13 cellular contexts compared by ENCODE assay signal in the genomic region with DNA sequence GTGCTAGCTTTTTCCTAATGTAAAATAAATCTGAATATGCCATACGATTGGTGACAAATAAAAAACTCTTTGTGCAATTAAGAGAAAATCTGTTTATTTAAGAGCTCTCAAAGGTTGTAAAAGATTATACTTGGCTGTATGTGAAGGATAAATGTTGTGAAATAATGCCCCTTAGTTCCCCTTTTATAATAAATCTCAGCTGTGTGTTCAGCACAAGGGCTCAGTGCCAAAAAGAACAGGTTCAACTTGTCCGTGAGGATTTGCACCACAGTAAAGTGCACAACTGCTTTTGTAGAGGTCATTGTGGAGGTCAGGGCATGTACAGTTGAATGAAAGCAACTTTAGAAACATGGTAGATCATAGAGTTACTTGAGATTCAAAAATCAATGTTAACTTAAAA.
DNase-seq lines count a peak whose midpoint lies in the region; ATAC-seq, FAIRE-seq and TF ChIP-seq lines count a peak whose summit lies in the region.
"Had no signal": no experiment of that assay in that cellular context is flagged by ENCODE, and none has a peak within 500 bp of the region (broad histone marks: within the 10 kb centered on the region; RNA-seq: fewer than 3 reads in every experiment).

No MANE protein-coding gene starts in this region.

- no peaks in the 10 kb centered on the region for H3K79me2 ChIP-seq in endothelial cell of umbilical vein (ENCODE audit: control insufficient read depth, insufficient read depth, low read length)

- H3K4me3 ChIP-seq in endothelial cell of umbilical vein (replicated peaks in 1 of 3; ENCODE audit: insufficient read depth in 1 of 3, low read depth in 1 of 3, low read length in 3 of 3) (no peak overlapping the region), pancreas (no peak overlapping the region)
- H3K4me3 ChIP-seq: neural progenitor cell had no signal

- no peak for TF ChIP-seq CTCF in endothelial cell of umbilical vein (IDR thresholded peaks at IDR 0.05; ENCODE audit: extremely low read depth in 1 of 2, insufficient read depth in 1 of 2, low read depth in 1 of 2, low read length in 2 of 2)
- TF ChIP-seq CTCF in pancreas (IDR thresholded peaks at IDR 0.05), result no peak
- TF ChIP-seq CTCF in CD14-positive monocyte (IDR thresholded peaks at IDR 0.05), result no peak

- H2AFZ ChIP-seq in endothelial cell of umbilical vein (ENCODE audit: low read depth, low read length), result no peak overlapping the region
- H2AFZ ChIP-seq: neural progenitor cell had no signal

- H3K36me3 Mint-ChIP-seq in CD14-positive monocyte, result peaks cover 2 to 4% of the 10 kb centered on the region in 2 donors
- peaks cover 10% of the 10 kb centered on the region for H3K36me3 Mint-ChIP-seq in activated naive CD4-positive, alpha-beta T cell treated with anti-CD3 and anti-CD28 coated beads for 36 hours (ENCODE audit: low read depth)

- DNase-seq in DMS153 treated with DMSO at 0.1 percent for 48 hours (lab: John Stamatoyannopoulos, UW; ENCODE audit: unreplicated experiment) (peak; percentile 12), NCI-H1436 treated with DMSO at 0.1 percent for 48 hours (lab: John Stamatoyannopoulos, UW) (peak; percentile 13), endothelial cell of umbilical vein (ENCODE audit: low read depth, low spot score) (peak; percentile 42), pancreas (peak in 3 of 6 donors; percentile 35 to 60 (median 55)), CD14-positive monocyte (ENCODE audit: low spot score) (no peak), SKM-1 treated with dmso at 0.1 percent for 144 hours (lab: John Stamatoyannopoulos, UW; ENCODE audit: unreplicated experiment) (no peak)
- no peak for DNase-seq in stimulated activated CD4-positive, alpha-beta T cell treated with anti-CD3 and anti-CD28 coated beads, Interleukin-1b, Interleukin-23, amount 100 ng/mL, for 48 hours
- DNase-seq in activated naive CD4-positive, alpha-beta T cell treated with anti-CD3 and anti-CD28 coated beads for 36 hours, result no peak
- DNase-seq: activated naive CD4-positive, alpha-beta T cell treated with anti-CD3 and anti-CD28 coated beads, Interleukin-2, amount 10 ng/mL, durations not matched to agents 7 days and 5 days; CD4-positive, alpha-beta T cell; stimulated activated CD8-positive, alpha-beta memory T cell treated with anti-CD3 and anti-CD28 coated beads, Interleukin-4, amount 100 ng/mL, for 48 hours had no signal

- peaks cover 14% of the 10 kb centered on the region for H3K4me1 Mint-ChIP-seq in CD14-positive monocyte
- peaks cover 16% of the 10 kb centered on the region for H3K4me1 Mint-ChIP-seq in activated naive CD4-positive, alpha-beta T cell treated with anti-CD3 and anti-CD28 coated beads for 36 hours (ENCODE audit: low read depth)
- H3K4me1 Mint-ChIP-seq: activated naive CD4-positive, alpha-beta T cell treated with anti-CD3 and anti-CD28 coated beads, Interleukin-2, amount 10 ng/mL, durations not matched to agents 7 days and 5 days had no signal

- H4K20me1 ChIP-seq in endothelial cell of umbilical vein (replicated peaks; ENCODE audit: control insufficient read depth, extremely low read depth, insufficient read depth, low read length), result no peaks in the 10 kb centered on the region

- peak; percentile 75 to 93 (median 88) for ATAC-seq in pancreas

- no peak overlapping the region for H3K9ac ChIP-seq in endothelial cell of umbilical vein (replicated peaks; ENCODE audit: extremely low read depth, insufficient read depth, low read length)
- H3K9ac ChIP-seq: neural progenitor cell had no signal

- H3K9me1 ChIP-seq in endothelial cell of umbilical vein (replicated peaks; ENCODE audit: control insufficient read depth, extremely low read depth, insufficient read depth, low read length), result no peaks in the 10 kb centered on the region

- H3K4me2 ChIP-seq in endothelial cell of umbilical vein (ENCODE audit: insufficient read depth, low read length), result no peak overlapping the region
- H3K4me2 ChIP-seq: neural progenitor cell had no signal

- peaks cover 0 to 1% (median 1%) of the 10 kb centered on the region in 3 donors for H3K27me3 Mint-ChIP-seq in CD14-positive monocyte (ENCODE audit: low read depth in 3 of 3)
- no peaks in the 10 kb centered on the region for H3K27me3 Mint-ChIP-seq in activated naive CD4-positive, alpha-beta T cell treated with anti-CD3 and anti-CD28 coated beads for 36 hours (ENCODE audit: low read depth)
- H3K27me3 Mint-ChIP-seq: activated naive CD4-positive, alpha-beta T cell treated with anti-CD3 and anti-CD28 coated beads, Interleukin-2, amount 10 ng/mL, durations not matched to agents 7 days and 5 days; CD4-positive, alpha-beta T cell had no signal

- H3K4me3 Mint-ChIP-seq in CD14-positive monocyte, result peak overlapping the region in 1 of 2 donors; percentile 63
- H3K4me3 Mint-ChIP-seq in activated naive CD4-positive, alpha-beta T cell treated with anti-CD3 and anti-CD28 coated beads for 36 hours, result no peak overlapping the region
- H3K4me3 Mint-ChIP-seq: activated naive CD4-positive, alpha-beta T cell treated with anti-CD3 and anti-CD28 coated beads, Interleukin-2, amount 10 ng/mL, durations not matched to agents 7 days and 5 days; CD4-positive, alpha-beta T cell; neural progenitor cell; T-helper 1 cell treated with Interleukin-12 subunit alpha and Interleukin-12 subunit beta and Interleukin-4 antibody, amounts not matched to agents 30 μg/mL and 1 μg/mL, for 36 hours had no signal

- H3K9me3 Mint-ChIP-seq in CD14-positive monocyte, result peaks cover 0 to 5% (median 0%) of the 10 kb centered on the region in 7 donors
- peaks cover 4% of the 10 kb centered on the region for H3K9me3 Mint-ChIP-seq in activated naive CD4-positive, alpha-beta T cell treated with anti-CD3 and anti-CD28 coated beads for 36 hours
- H3K9me3 Mint-ChIP-seq: neural progenitor cell had no signal

- CTCF ChIA-PET in endothelial cell of umbilical vein (lab: Charles Lee), result interaction anchor here (0.8 to 1.2 kb wide), 2 partner anchors 13 to 15 kb away, joined by 3 to 4 read pairs; no protein-coding TSS in a partner anchor
- CTCF ChIA-PET in activated naive CD4-positive, alpha-beta T cell treated with anti-CD3 and anti-CD28 coated beads for 36 hours (lab: Charles Lee), result interaction anchor here (0.6 kb wide), 1 partner anchor 302 kb away, joined by 3 read pairs; no protein-coding TSS in a partner anchor

- TF ChIP-seq POLR2A in endothelial cell of umbilical vein (IDR thresholded peaks at IDR 0.05; ENCODE audit: low read depth, low read length), result no peak

- H3K27me3 ChIP-seq in endothelial cell of umbilical vein (ENCODE audit: control insufficient read depth in 2 of 2, insufficient read depth in 2 of 2, low read length in 2 of 2) (no peaks in the 10 kb centered on the region), pancreas (no peaks in the 10 kb centered on the region)
- H3K27me3 ChIP-seq: neural progenitor cell had no signal

- POLR2A ChIA-PET in endothelial cell of umbilical vein (lab: Charles Lee), result no interaction called here

- no peaks in the 10 kb centered on the region for H3K36me3 ChIP-seq in endothelial cell of umbilical vein (ENCODE audit: control insufficient read depth in 2 of 2, extremely low read depth in 1 of 2, insufficient read depth in 2 of 2, low read length in 2 of 2)
- H3K36me3 ChIP-seq in pancreas, result no peaks in the 10 kb centered on the region
- H3K36me3 ChIP-seq: neural progenitor cell had no signal

- intact Hi-C loops in endothelial cell of umbilical vein (cut with micrococcal nuclease) (no loop called here), pancreas (cut with DNase I) (no loop called here), CD14-positive monocyte (cut with micrococcal nuclease) (no loop called here)
- intact Hi-C loops in activated naive CD4-positive, alpha-beta T cell treated with anti-CD3 and anti-CD28 coated beads for 36 hours (cut with micrococcal nuclease), result no loop called here

- no peak overlapping the region for H3K27ac ChIP-seq in endothelial cell of umbilical vein (ENCODE audit: insufficient read depth, low read depth, low read length)
- H3K27ac ChIP-seq in pancreas, result no peak overlapping the region
- H3K27ac ChIP-seq: neural progenitor cell had no signal

- H3K9me3 ChIP-seq in endothelial cell of umbilical vein (replicated peaks; ENCODE audit: control insufficient read depth, insufficient read depth, low read length) (no peaks in the 10 kb centered on the region), pancreas (no peaks in the 10 kb centered on the region)

- dilution Hi-C loops in endothelial cell of umbilical vein (cut with MboI; ENCODE audit: extremely low pct_ligation_motif_present, low sequenced_read_pairs), result no loop called here

- BruUV-seq in endothelial cell of umbilical vein (replicated peaks; lab: Mats Ljungman, UMichigan), result no TSS peak

- FAIRE-seq in endothelial cell of umbilical vein (lab: Jason Lieb, UNC), result no peak
- peak; percentile 88 for FAIRE-seq in pancreas (lab: Jason Lieb, UNC)

- no peaks in the 10 kb centered on the region for H3K4me1 ChIP-seq in endothelial cell of umbilical vein (ENCODE audit: control insufficient read depth, extremely low read depth, insufficient read depth, low read length)
- H3K4me1 ChIP-seq in pancreas, result peaks cover 12 to 16% (median 15%) of the 10 kb centered on the region in 3 donors
- H3K4me1 ChIP-seq: neural progenitor cell had no signal

- H3K27ac Mint-ChIP-seq in CD14-positive monocyte, result no peak overlapping the region
- no peak overlapping the region for H3K27ac Mint-ChIP-seq in activated naive CD4-positive, alpha-beta T cell treated with anti-CD3 and anti-CD28 coated beads for 36 hours
- H3K27ac Mint-ChIP-seq: activated naive CD4-positive, alpha-beta T cell treated with anti-CD3 and anti-CD28 coated beads, Interleukin-2, amount 10 ng/mL, durations not matched to agents 7 days and 5 days; CD4-positive, alpha-beta T cell; neural progenitor cell; T-helper 1 cell treated with Interleukin-12 subunit alpha and Interleukin-12 subunit beta and Interleukin-4 antibody, amounts not matched to agents 30 μg/mL and 1 μg/mL, for 36 hours had no signal

- WGBS in pancreas, 2 donors, result 11 to 15% methylated on average over 2 of the region's 2 CpGs

TF ChIP-seq in endothelial cell of umbilical vein, 7 proteins besides CTCF, POLR2A, EP300 and RAD21:
- TF ChIP-seq, protein P1, sequence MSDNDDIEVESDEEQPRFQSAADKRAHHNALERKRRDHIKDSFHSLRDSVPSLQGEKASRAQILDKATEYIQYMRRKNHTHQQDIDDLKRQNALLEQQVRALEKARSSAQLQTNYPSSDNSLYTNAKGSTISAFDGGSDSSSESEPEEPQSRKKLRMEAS (IDR thresholded peaks at IDR 0.05; ENCODE audit: insufficient read depth, insufficient read length), result no peak
- TF ChIP-seq JUN (IDR thresholded peaks at IDR 0.05; ENCODE audit: borderline replicate concordance, insufficient read depth, insufficient read length, low read depth), result no peak
- TF ChIP-seq GATA2 (IDR thresholded peaks at IDR 0.05; ENCODE audit: insufficient read depth, insufficient read length, low read depth, low read length), result no peak
- no peak for TF ChIP-seq FOS (IDR thresholded peaks at IDR 0.05; ENCODE audit: borderline replicate concordance, insufficient read depth, low read length)
- no peak for TF ChIP-seq MYC (IDR thresholded peaks at IDR 0.05; ENCODE audit: low read depth, low read length)
- no peak for TF ChIP-seq POLR2AphosphoS5 (IDR thresholded peaks at IDR 0.05; ENCODE audit: insufficient read depth, low read depth, low read length)
- TF ChIP-seq EZH2 (IDR thresholded peaks at IDR 0.05; ENCODE audit: borderline replicate concordance, low read depth, low read length, severe bottlenecking), result no peak
TF ChIP-seq in endothelial cell of umbilical vein: peak in this region for 0.

Comparison
In these comparisons a context has a peak if more than half of its experiments do, and no peak if none do; other contexts are left out.
1. DNase-seq: peak in DMS153 treated with DMSO at 0.1 percent for 48 hours (single experiment), NCI-H1436 treated with DMSO at 0.1 percent for 48 hours (single experiment) and endothelial cell of umbilical vein (single experiment); none in stimulated activated CD4-positive, alpha-beta T cell treated with anti-CD3 and anti-CD28 coated beads, Interleukin-1b, Interleukin-23, amount 100 ng/mL, for 48 hours (single experiment), CD14-positive monocyte (single experiment), activated naive CD4-positive, alpha-beta T cell treated with anti-CD3 and anti-CD28 coated beads for 36 hours (single experiment) and SKM-1 treated with dmso at 0.1 percent for 144 hours (single experiment).